Comparison of ENCODE assay signal across 8 cellular contexts in the genomic region with DNA sequence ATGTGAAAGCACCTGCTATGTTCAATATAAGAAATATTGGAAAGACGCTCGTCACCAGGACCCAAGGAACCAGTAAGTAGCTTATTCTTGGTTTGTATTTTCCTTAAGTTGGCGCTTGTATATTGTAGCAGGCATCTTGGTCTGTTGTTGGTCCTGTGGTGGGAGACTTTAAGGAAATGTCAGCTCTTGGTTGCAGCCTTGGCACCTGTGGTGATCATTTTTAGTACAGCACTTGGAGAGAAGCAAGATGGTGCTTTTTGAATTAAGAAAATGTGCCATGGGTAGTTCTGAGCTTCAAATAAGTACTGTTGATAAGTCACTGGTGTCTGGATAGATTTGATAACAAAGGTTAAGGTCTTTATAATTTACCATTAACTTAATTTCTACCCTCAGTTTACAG. TPM values are rescaled to one million over a fixed set of nuclear protein-coding genes. Genes with fewer than 3 reads are reported as not detected.
A peak's percentile ranks its signal among the peaks of the same experiment; 100 is the strongest.
DNase-seq lines count a peak whose midpoint lies in the region; ATAC-seq, FAIRE-seq and TF ChIP-seq lines count a peak whose summit lies in the region.

No MANE protein-coding gene starts in this region.

- POLR2A ChIA-PET in activated CD4-positive, alpha-beta T cell treated with anti-CD3 and anti-CD28 coated beads for 36 hours (lab: Charles Lee), result interaction anchor here (0.6 to 1.5 kb wide), 5 partner anchors 13 to 166 kb away, joined by 3 to 8 read pairs (median 3); no protein-coding TSS in a partner anchor

- H3K27ac ChIP-seq in keratinocyte (ENCODE audit: control insufficient read depth, insufficient read depth, low read length), result peak overlapping the region; percentile 97
- peak overlapping the region; percentile 90 for H3K27ac ChIP-seq in subcutaneous abdominal adipose tissue (ENCODE audit: low read depth, low read length)

- H3K4me3 ChIP-seq in keratinocyte (ENCODE audit: control insufficient read depth in 2 of 3, extremely low read depth in 1 of 3, insufficient read depth in 2 of 3, low read depth in 1 of 3, low read length in 3 of 3), result peak overlapping the region; percentile 64 to 100 (median 99)
- H3K4me3 ChIP-seq in subcutaneous abdominal adipose tissue (ENCODE audit: low read depth in 1 of 5, low read length in 5 of 5), result peak overlapping the region; percentile 86 to 99 (median 98)

- peak overlapping the region; percentile 100 for H3K9ac ChIP-seq in keratinocyte (ENCODE audit: control insufficient read depth, extremely low read depth, insufficient read depth, low read length)
- H3K9ac ChIP-seq in subcutaneous abdominal adipose tissue (ENCODE audit: low read length in 5 of 5), result peak overlapping the region; percentile 73 to 99 (median 90)

- peaks cover 23 to 37% of the 10 kb centered on the region in 2 experiments for H3K36me3 ChIP-seq in keratinocyte (ENCODE audit: control insufficient read depth in 2 of 2, extremely low read depth in 1 of 2, insufficient read depth in 2 of 2, low read length in 2 of 2)
- peaks cover 23 to 43% (median 35%) of the 10 kb centered on the region in 5 donors for H3K36me3 ChIP-seq in subcutaneous abdominal adipose tissue (ENCODE audit: control insufficient read depth in 5 of 5, insufficient read depth in 5 of 5, low read length in 5 of 5)

- H3K9me1 ChIP-seq in keratinocyte (ENCODE audit: control insufficient read depth, extremely low read depth, insufficient read depth, low read length), result no peaks in the 10 kb centered on the region

- H3K4me2 ChIP-seq in keratinocyte (ENCODE audit: control insufficient read depth, extremely low read depth, insufficient read depth, low read depth, low read length), result peak overlapping the region; percentile 84

- TF ChIP-seq CTCF in keratinocyte (optimal IDR thresholded peaks at IDR 0.05 in 1 of 3, IDR thresholded peaks at IDR 0.05 in 1 of 3, conservative IDR thresholded peaks at IDR 0.05 in 1 of 3; ENCODE audit: extremely low read depth in 1 of 3, insufficient read depth in 2 of 3, low read length in 3 of 3), result no peak

- ATAC-seq in activated CD4-positive, alpha-beta T cell treated with anti-CD3 and anti-CD28 coated beads for 36 hours, result no peak

- peaks cover 39% of the 10 kb centered on the region for H3K79me2 ChIP-seq in keratinocyte (ENCODE audit: control insufficient read depth, insufficient read depth, low read length)

- H2AFZ ChIP-seq in keratinocyte (ENCODE audit: control insufficient read depth, low read length), result no peak overlapping the region

- dilution Hi-C loops in keratinocyte (cut with MboI; ENCODE audit: extremely low pct_ligation_motif_present, low sequenced_read_pairs), result no loop called here

- no peak for DNase-seq in activated CD4-positive, alpha-beta T cell treated with anti-CD3 and anti-CD28 coated beads for 36 hours
- DNase-seq in activated CD4-positive, alpha-beta T cell treated with anti-CD3 and anti-CD28 coated beads for 1 hour, result no peak
- DNase-seq in activated naive CD8-positive, alpha-beta T cell treated with anti-CD3 and anti-CD28 coated beads for 36 hours, result no peak
- DNase-seq in keratinocyte (ENCODE audit: low read depth, low spot score) (no peak), DMS53 treated with DMSO at 0.1 percent for 48 hours (lab: John Stamatoyannopoulos, UW; ENCODE audit: unreplicated experiment) (no peak), GM19238 (ENCODE audit: insufficient read length, low spot score) (no peak), SW480 (ENCODE audit: low spot score) (no peak)

- peaks cover 21% of the 10 kb centered on the region for H4K20me1 ChIP-seq in keratinocyte (ENCODE audit: control insufficient read depth, extremely low read depth, insufficient read depth, low read length)

- FAIRE-seq in keratinocyte (lab: Jason Lieb, UNC), result no peak

- peaks cover 45% of the 10 kb centered on the region for H3K4me1 Mint-ChIP-seq in activated CD4-positive, alpha-beta T cell treated with anti-CD3 and anti-CD28 coated beads for 36 hours
- peaks cover 38% of the 10 kb centered on the region for H3K4me1 Mint-ChIP-seq in activated naive CD8-positive, alpha-beta T cell treated with anti-CD3 and anti-CD28 coated beads for 36 hours

- H3K9me3 ChIP-seq in keratinocyte (ENCODE audit: control insufficient read depth, low read depth, low read length) (no peaks in the 10 kb centered on the region), subcutaneous abdominal adipose tissue (ENCODE audit: control insufficient read depth in 5 of 5, low read length in 5 of 5) (no peaks in the 10 kb centered on the region)

- H3K27me3 ChIP-seq in keratinocyte (ENCODE audit: control insufficient read depth, extremely low read depth, insufficient read depth, low read length) (no peaks in the 10 kb centered on the region), subcutaneous abdominal adipose tissue (ENCODE audit: control insufficient read depth in 5 of 5, insufficient read depth in 4 of 5, low read length in 5 of 5) (no peaks in the 10 kb centered on the region)

- CTCF ChIA-PET in activated CD4-positive, alpha-beta T cell treated with anti-CD3 and anti-CD28 coated beads for 36 hours (lab: Charles Lee), result interaction anchor here (0.6 to 1.3 kb wide), 4 partner anchors 14 to 265 kb away, joined by 3 to 6 read pairs (median 3); no protein-coding TSS in a partner anchor

- peak overlapping the region; percentile 100 for H3K27ac Mint-ChIP-seq in activated CD4-positive, alpha-beta T cell treated with anti-CD3 and anti-CD28 coated beads for 36 hours
- peak overlapping the region; percentile 99 for H3K27ac Mint-ChIP-seq in activated naive CD8-positive, alpha-beta T cell treated with anti-CD3 and anti-CD28 coated beads for 36 hours

- H3K4me3 Mint-ChIP-seq in activated CD4-positive, alpha-beta T cell treated with anti-CD3 and anti-CD28 coated beads for 36 hours, result peak overlapping the region; percentile 89
- peak overlapping the region; percentile 98 for H3K4me3 Mint-ChIP-seq in activated naive CD8-positive, alpha-beta T cell treated with anti-CD3 and anti-CD28 coated beads for 36 hours

- intact Hi-C loops in activated CD4-positive, alpha-beta T cell treated with anti-CD3 and anti-CD28 coated beads for 36 hours (cut with DNase I, micrococcal nuclease), result no loop called here

- H3K36me3 Mint-ChIP-seq in activated CD4-positive, alpha-beta T cell treated with anti-CD3 and anti-CD28 coated beads for 36 hours (ENCODE audit: low read depth), result peaks cover 50% of the 10 kb centered on the region
- peaks cover 52% of the 10 kb centered on the region for H3K36me3 Mint-ChIP-seq in activated naive CD8-positive, alpha-beta T cell treated with anti-CD3 and anti-CD28 coated beads for 36 hours

- no peaks in the 10 kb centered on the region for H3K9me3 Mint-ChIP-seq in activated CD4-positive, alpha-beta T cell treated with anti-CD3 and anti-CD28 coated beads for 36 hours (ENCODE audit: low read depth)
- no peaks in the 10 kb centered on the region for H3K9me3 Mint-ChIP-seq in activated naive CD8-positive, alpha-beta T cell treated with anti-CD3 and anti-CD28 coated beads for 36 hours

- H3K4me1 ChIP-seq in keratinocyte (ENCODE audit: control insufficient read depth, extremely low read depth, insufficient read depth, low read length) (peaks cover 15% of the 10 kb centered on the region), subcutaneous abdominal adipose tissue (ENCODE audit: control insufficient read depth in 5 of 5, insufficient read depth in 5 of 5, low read length in 5 of 5) (peaks cover 2 to 33% (median 27%) of the 10 kb centered on the region in 5 donors)

- no peaks in the 10 kb centered on the region for H3K27me3 Mint-ChIP-seq in activated CD4-positive, alpha-beta T cell treated with anti-CD3 and anti-CD28 coated beads for 36 hours
- H3K27me3 Mint-ChIP-seq in activated naive CD8-positive, alpha-beta T cell treated with anti-CD3 and anti-CD28 coated beads for 36 hours, result peaks cover 6% of the 10 kb centered on the region

RNA-seq across cellular contexts. Expression of a gene that starts 1.1 kb away (rescaled TPM):
- 1,000 to 10,000 TPM; 2,077 to 2,995 TPM for total RNA-seq in activated CD4-positive, alpha-beta T cell treated with anti-CD3 and anti-CD28 coated beads for 36 hours
- 1,000 to 10,000 TPM; 2,830 to 2,978 TPM for total RNA-seq in activated naive CD8-positive, alpha-beta T cell treated with anti-CD3 and anti-CD28 coated beads for 36 hours
- 1,896 to 3,377 TPM (median 2,421 TPM) in 3 replicates for polyA plus RNA-seq in keratinocyte
- polyA plus RNA-seq in keratinocyte (2011; ENCODE audit: low read depth), result 1,710 TPM
- 2,366 and 4,223 TPM in 2 replicates for polyA plus RNA-seq in keratinocyte (2011; cell fraction: cytosol; rRNA removed)
- 493 and 638 TPM in 2 replicates for polyA plus RNA-seq in keratinocyte (2011; cell fraction: nucleus; rRNA removed)
- 1,575 and 2,799 TPM in 2 replicates for polyA plus RNA-seq in keratinocyte (2012; ENCODE audit: low replicate concordance)
- 125 to 699 TPM (median 381 TPM) in 3 replicates for polyA minus RNA-seq in keratinocyte
- polyA minus RNA-seq in keratinocyte (2011; cell fraction: cytosol; rRNA and poly(A)+ RNA removed), result 566 TPM
- 69.2 and 118 TPM in 2 replicates for polyA minus RNA-seq in keratinocyte (2011; cell fraction: nucleus; rRNA and poly(A)+ RNA removed)
